8 cellular contexts compared by ENCODE assay signal in the genomic region with DNA sequence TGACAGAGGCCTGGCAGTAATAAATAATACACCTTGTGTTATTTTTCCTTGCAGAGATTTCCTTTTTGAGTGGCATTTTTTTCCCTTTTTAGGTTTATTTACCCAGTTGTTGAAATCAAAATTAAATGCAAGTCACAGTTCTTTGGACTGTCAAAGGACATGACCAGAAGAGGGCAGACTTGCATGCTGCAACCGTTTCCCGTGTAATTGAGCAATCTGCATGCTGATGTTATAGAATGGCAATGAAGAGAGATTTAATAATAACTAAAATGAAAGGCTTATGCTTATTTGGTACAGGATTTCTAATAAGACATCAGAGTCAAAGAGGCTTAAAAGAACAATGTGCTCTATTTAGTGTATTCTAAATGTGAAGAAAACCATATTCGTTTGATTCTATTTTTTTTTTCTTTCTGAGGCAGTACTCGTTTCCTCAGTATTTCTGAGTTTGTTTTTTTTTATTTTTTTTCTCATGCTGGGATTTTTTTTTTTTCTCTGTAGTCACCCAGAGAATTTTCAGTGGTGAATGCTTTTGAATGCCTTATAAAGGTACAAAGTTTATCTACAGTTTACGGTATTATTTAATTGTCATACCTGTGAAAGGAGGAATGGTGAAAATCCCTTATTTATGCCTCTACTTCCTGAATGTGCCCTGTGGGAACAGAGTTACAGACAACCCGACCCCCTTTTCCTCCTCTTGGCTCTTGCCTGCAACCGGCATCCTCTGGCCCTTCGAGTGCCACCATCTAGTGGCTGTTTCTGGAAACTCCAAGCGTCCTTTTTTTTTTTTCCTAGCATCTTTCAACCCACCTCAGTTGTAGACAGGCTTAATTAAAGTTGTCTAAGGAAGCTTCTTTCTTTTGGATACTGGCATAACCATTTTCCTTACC.
A peak's percentile ranks its signal among the peaks of the same experiment; 100 is the strongest.
DNase-seq lines count a peak whose midpoint lies in the region; ATAC-seq, FAIRE-seq and TF ChIP-seq lines count a peak whose summit lies in the region.

No MANE protein-coding gene starts in this region.

- no peaks in the 10 kb centered on the region for H3K4me1 ChIP-seq in CD8-positive, alpha-beta T cell (ENCODE audit: insufficient read depth, low read length)

- no peak overlapping the region for H3K4me3 ChIP-seq in CD8-positive, alpha-beta T cell (ENCODE audit: low read depth, low read length)

- no peaks in the 10 kb centered on the region for H3K36me3 Mint-ChIP-seq in HFFc6 (ENCODE audit: low read depth)
- H3K36me3 Mint-ChIP-seq in CD8-positive, alpha-beta T cell = no peaks in the 10 kb centered on the region

- TF ChIP-seq CTCF in HFFc6 (IDR thresholded peaks at IDR 0.05) = peak; percentile 79
- TF ChIP-seq CTCF in CD8-positive, alpha-beta T cell (IDR thresholded peaks at IDR 0.05) = no peak

- peak overlapping the region; percentile 40; the same call in 1 of the 2 replicates for H3K27ac Mint-ChIP-seq in HFFc6
- no peak overlapping the region for H3K27ac Mint-ChIP-seq in CD8-positive, alpha-beta T cell

- FAIRE-seq in TTC549 (lab: Jason Lieb, UNC) = peak; percentile 87

- ATAC-seq in CD8-positive, alpha-beta T cell = no peak

- DNase-seq in stimulated activated CD4-positive, alpha-beta T cell treated with anti-CD3 and anti-CD28 coated beads, Interleukin-4, amount 100 ng/mL, for 24 hours = peak; percentile 3
- no peak for DNase-seq in stimulated activated CD4-positive, alpha-beta T cell treated with anti-CD3 and anti-CD28 coated beads, Interleukin-4, amount 100 ng/mL, for 1 hour
- DNase-seq in HFFc6 (peak; percentile 72), NCI-H1694 treated with DMSO at 0.1 percent for 48 hours (lab: John Stamatoyannopoulos, UW) (peak; percentile 81), foreskin melanocyte (peak; percentile 71), pons (ENCODE audit: low spot score) (peak; percentile 91)
- no peak for DNase-seq in CD8-positive, alpha-beta T cell

- H3K9me3 Mint-ChIP-seq in HFFc6 = no peaks in the 10 kb centered on the region
- peaks cover 6% of the 10 kb centered on the region for H3K9me3 Mint-ChIP-seq in CD8-positive, alpha-beta T cell

- CTCF ChIA-PET in CD8-positive, alpha-beta T cell (lab: Charles Lee) = no interaction called here

- H3K27me3 ChIP-seq in CD8-positive, alpha-beta T cell (ENCODE audit: insufficient read depth, low read length) = no peaks in the 10 kb centered on the region

- no peaks in the 10 kb centered on the region for H3K36me3 ChIP-seq in CD8-positive, alpha-beta T cell (ENCODE audit: insufficient read depth, low read length)

- peaks cover 9% of the 10 kb centered on the region for H3K27me3 Mint-ChIP-seq in HFFc6 (ENCODE audit: insufficient read depth)
- peaks cover 3% of the 10 kb centered on the region for H3K27me3 Mint-ChIP-seq in CD8-positive, alpha-beta T cell (ENCODE audit: low read depth)

- H3K4me3 Mint-ChIP-seq in HFFc6 = peak overlapping the region; percentile 85
- H3K4me3 Mint-ChIP-seq in CD8-positive, alpha-beta T cell = no peak overlapping the region

- H3K27ac ChIP-seq in CD8-positive, alpha-beta T cell (ENCODE audit: low read depth, low read length) = no peak overlapping the region

- no peaks in the 10 kb centered on the region for H3K9me3 ChIP-seq in CD8-positive, alpha-beta T cell (ENCODE audit: low read length)

- peaks cover 13% of the 10 kb centered on the region for H3K4me1 Mint-ChIP-seq in HFFc6 (ENCODE audit: low read depth)
- H3K4me1 Mint-ChIP-seq in CD8-positive, alpha-beta T cell (ENCODE audit: low read depth) = no peaks in the 10 kb centered on the region

- intact Hi-C loops in CD8-positive, alpha-beta T cell (cut with DNase I, micrococcal nuclease) = no loop called here

- POLR2A ChIA-PET in CD8-positive, alpha-beta T cell (lab: Charles Lee) = no interaction called here

Comparison
In these comparisons a context has a peak if more than half of its experiments do, and no peak if none do; other contexts are left out.
1. DNase-seq: peak in stimulated activated CD4-positive, alpha-beta T cell treated with anti-CD3 and anti-CD28 coated beads, Interleukin-4, amount 100 ng/mL, for 24 hours (single experiment), HFFc6 (single experiment), NCI-H1694 treated with DMSO at 0.1 percent for 48 hours (single experiment), foreskin melanocyte (single experiment) and pons (single experiment); none in stimulated activated CD4-positive, alpha-beta T cell treated with anti-CD3 and anti-CD28 coated beads, Interleukin-4, amount 100 ng/mL, for 1 hour (single experiment) and CD8-positive, alpha-beta T cell (0 of 7).